ENCODE assay signal across 28 cellular contexts in genomic region chr2:140344842-140345241, GRCh38.
A peak's percentile ranks its signal among the peaks of the same experiment; 100 is the strongest.
DNase-seq lines count a peak whose midpoint lies in the region; ATAC-seq and TF ChIP-seq lines count a peak whose summit lies in the region.
"Had no signal": no experiment of that assay in that cellular context is flagged by ENCODE, and none has a peak within 500 bp of the region (broad histone marks: within the 10 kb centered on the region; RNA-seq: fewer than 3 reads in every experiment).

No MANE protein-coding gene starts in this region.

- H3K36me3 ChIP-seq in RWPE2 (ENCODE audit: low read depth), result no peaks in the 10 kb centered on the region
- H3K36me3 ChIP-seq: adrenal gland, prostate gland, WERI-Rb-1 had no signal

- DNase-seq in HT1080 (ENCODE audit: low read depth) (peak; percentile 23), RWPE2 (ENCODE audit: low spot score) (no peak), epithelial cell of prostate (ENCODE audit: low read depth, low spot score) (peak; percentile 3), skeletal muscle cell (ENCODE audit: low read depth) (peak; percentile 78), dedifferentiated amniotic fluid mesenchymal stem cell (ENCODE audit: extremely low spot score) (no peak), left lobe of liver (ENCODE audit: low spot score) (no peak)
- DNase-seq: activated CD4-positive, alpha-beta T cell treated with anti-CD3 and anti-CD28 coated beads, Interleukin-2, amount 50 U/mL, for 1 hour; activated CD8-positive, alpha-beta memory T cell treated with anti-CD3 and anti-CD28 coated beads, Interleukin-2, amount 10 ng/mL, durations not matched to agents 7 days and 5 days; activated naive CD4-positive, alpha-beta T cell treated with Interleukin-2 at 50 U/mL for 16 hours; activated T-cell treated with anti-CD3 and anti-CD28 coated beads, Interleukin-2, amount 50 U/mL, for 48 hours; adrenal gland; DMS79; effector memory CD4-positive, alpha-beta T cell; GF-D8; Karpas-422; midbrain; naive thymus-derived CD8-positive, alpha-beta T cell; NCI-H1048; NCI-H2029; NCI-H446 treated with DMSO at 0.1 percent for 48 hours; NCI-H82; nucleus accumbens; stimulated activated naive CD4-positive, alpha-beta T cell treated with Interleukin-2 at 50 U/mL for 16 hours; testis; WERI-Rb-1 had no signal

- H3K27ac ChIP-seq in RWPE2 (ENCODE audit: poor library complexity, severe bottlenecking) (peak overlapping the region; percentile 81), epithelial cell of prostate (no peak overlapping the region)
- H3K27ac ChIP-seq: adrenal gland, prostate gland, testis, WERI-Rb-1 had no signal

- no peaks in the 10 kb centered on the region for H3K9me3 ChIP-seq in RWPE2 (ENCODE audit: severe bottlenecking)
- H3K9me3 ChIP-seq: prostate gland, testis had no signal

- H3K4me3 ChIP-seq in RWPE2 (ENCODE audit: severe bottlenecking) (no peak overlapping the region), skeletal muscle cell (ENCODE audit: low read depth, low read length) (no peak overlapping the region)
- H3K4me3 ChIP-seq: adrenal gland, prostate gland, testis had no signal

- peak; percentile 82 for ATAC-seq in RWPE2 (ENCODE audit: low read depth)
- no peak for ATAC-seq in HG03045 (IDR thresholded peaks at IDR 0.05; ENCODE audit: unreplicated experiment)
- ATAC-seq in left lobe of liver, result no peak
- ATAC-seq: activated CD8-positive, alpha-beta memory T cell treated with anti-CD3 and anti-CD28 coated beads, Interleukin-2, amount 10 ng/mL, durations not matched to agents 7 days and 5 days; HepG2; naive thymus-derived CD8-positive, alpha-beta T cell had no signal

- H3K4me1 ChIP-seq in RWPE2 (ENCODE audit: insufficient read depth, poor library complexity, severe bottlenecking), result peaks cover 21% of the 10 kb centered on the region
- H3K4me1 ChIP-seq: adrenal gland, prostate gland, testis had no signal

- H3K27me3 ChIP-seq in RWPE2 (ENCODE audit: insufficient read depth, poor library complexity, severe bottlenecking), result no peaks in the 10 kb centered on the region
- H3K27me3 ChIP-seq: adrenal gland, testis had no signal

- no peak for TF ChIP-seq CTCF in RWPE2 (IDR thresholded peaks at IDR 0.05; ENCODE audit: poor library complexity, severe bottlenecking)

Comparison
In these comparisons a context has a peak if more than half of its experiments do, and no peak if none do; other contexts are left out.
1. DNase-seq: peak in HT1080 (single experiment), epithelial cell of prostate (single experiment) and skeletal muscle cell (single experiment); none in RWPE2 (single experiment), dedifferentiated amniotic fluid mesenchymal stem cell (single experiment) and left lobe of liver (single experiment).